2 cellular contexts compared by ENCODE assay signal in genomic region chr6:125169522-125169921, GRCh38.
TF ChIP-seq lines count a peak whose summit lies in the region.

No MANE protein-coding gene starts in this region.

TF ChIP-seq in IMR-90, 13 proteins besides CTCF, POLR2A, EP300 and RAD21:
- TF ChIP-seq FOS (IDR thresholded peaks at IDR 0.05; ENCODE audit: low read depth, low read length) = no peak
- TF ChIP-seq MAZ (IDR thresholded peaks at IDR 0.05; ENCODE audit: borderline replicate concordance, low read depth, low read length) = no peak
- no peak for TF ChIP-seq RFX5 (IDR thresholded peaks at IDR 0.05; ENCODE audit: low read depth, low read length)
- no peak for TF ChIP-seq SMC3 (IDR thresholded peaks at IDR 0.05; ENCODE audit: low read depth, low read length)
- no peak for TF ChIP-seq CEBPB (IDR thresholded peaks at IDR 0.05; ENCODE audit: low read depth, low read length)
- no peak for TF ChIP-seq BHLHE40 (IDR thresholded peaks at IDR 0.05; ENCODE audit: low read depth, low read length)
- TF ChIP-seq USF2 (IDR thresholded peaks at IDR 0.05; ENCODE audit: low read depth, low read length) = no peak
- TF ChIP-seq NFE2L2 (IDR thresholded peaks at IDR 0.05; ENCODE audit: low read depth, low read length) = no peak
- TF ChIP-seq ELK1 (IDR thresholded peaks at IDR 0.05; ENCODE audit: borderline replicate concordance, low read depth, low read length) = no peak

TF ChIP-seq in K562, 482 proteins besides CTCF, POLR2A, EP300 and RAD21:
- peak; percentile 12; the same call in 1 of the 2 replicates for TF ChIP-seq TAL1 (IDR thresholded peaks at IDR 0.05)
- no peak for TF ChIP-seq KDM5B (IDR thresholded peaks at IDR 0.05; ENCODE audit: insufficient replicate concordance, low read depth, low read length)
- TF ChIP-seq DMBX1 (CRISPR knock-in tag; IDR thresholded peaks at IDR 0.05; ENCODE audit: borderline replicate concordance) = peak; percentile 61; the same call in 1 of the 2 replicates
- 0 out of 2 replicates have a peak, but pooled peaks have one; percentile 31 for TF ChIP-seq RHOXF2B (CRISPR knock-in tag; conservative IDR thresholded peaks at IDR 0.05)
- no peak for TF ChIP-seq NR4A1 (CRISPR knock-in tag; IDR thresholded peaks at IDR 0.05)
- TF ChIP-seq NR4A1 (tag; IDR thresholded peaks at IDR 0.05) = 0 out of 2 replicates have a peak, but pooled peaks have one; percentile 27
- TF ChIP-seq TSHZ1 (CRISPR knock-in tag; IDR thresholded peaks at IDR 0.05) = no peak
- TF ChIP-seq NR2C1 (IDR thresholded peaks at IDR 0.05) = no peak
- 0 out of 2 replicates have a peak, but pooled peaks have one; percentile 24 for TF ChIP-seq NR2C1 (tag; IDR thresholded peaks at IDR 0.05)
- TF ChIP-seq CXXC5 (CRISPR knock-in tag; IDR thresholded peaks at IDR 0.05) = peak; percentile 45; the same call in 1 of the 2 replicates
- no peak for TF ChIP-seq GABPB1 (CRISPR knock-in tag; IDR thresholded peaks at IDR 0.05)
- TF ChIP-seq IRF9 (tag; IDR thresholded peaks at IDR 0.05) = 0 out of 2 replicates have a peak, but pooled peaks have one; percentile 14
- peak; percentile 35; the same call in 1 of the 2 replicates for TF ChIP-seq SMAD4 (CRISPR knock-in tag; conservative IDR thresholded peaks at IDR 0.05)
